14 cellular contexts compared by ENCODE assay signal in genomic region chr14:51495319-51495718, GRCh38.
DNase-seq lines count a peak whose midpoint lies in the region; ATAC-seq and TF ChIP-seq lines count a peak whose summit lies in the region.
"Had no signal": no experiment of that assay in that cellular context is flagged by ENCODE, and none has a peak within 500 bp of the region (broad histone marks: within the 10 kb centered on the region; RNA-seq: fewer than 3 reads in every experiment).

No MANE protein-coding gene starts in this region.

- H3K4me2 ChIP-seq in GM23248 (ENCODE audit: unreplicated experiment), result no peak overlapping the region

- H3K4me1 Mint-ChIP-seq in chondrocyte (ENCODE audit: low read depth), result peaks cover 5% of the 10 kb centered on the region
- H3K4me1 Mint-ChIP-seq: CD4-positive, CD25-positive, alpha-beta regulatory T cell; CD8-positive, alpha-beta memory T cell; H9 had no signal

- H3K9me3 Mint-ChIP-seq in chondrocyte (ENCODE audit: low read depth), result peaks cover 23% of the 10 kb centered on the region

- DNase-seq in GM23248 (peak; percentile 17), RWPE2 (ENCODE audit: low spot score) (no peak), dermis blood vessel endothelial cell (peak; percentile 63), foreskin melanocyte (peak; percentile 72), chondrocyte (ENCODE audit: low spot score) (no peak), head of caudate nucleus (no peak)
- DNase-seq: ACHN; BE2C; C1 segment of cervical spinal cord; Caco-2; CD4-positive, CD25-positive, alpha-beta regulatory T cell; CD8-positive, alpha-beta memory T cell; H9 had no signal

- H3K27me3 ChIP-seq in GM23248 (replicated peaks; ENCODE audit: insufficient read depth), result no peaks in the 10 kb centered on the region
- H3K27me3 ChIP-seq in RWPE2 (ENCODE audit: insufficient read depth, poor library complexity, severe bottlenecking), result no peaks in the 10 kb centered on the region
- H3K27me3 ChIP-seq: BE2C had no signal

- in situ Hi-C loops in GM23248 (cut with MboI), result no loop called here

- H3K36me3 ChIP-seq in GM23248 (ENCODE audit: low read depth) (no peaks in the 10 kb centered on the region), RWPE2 (ENCODE audit: low read depth) (peaks cover 93% of the 10 kb centered on the region)
- H3K36me3 ChIP-seq: BE2C had no signal

- intact Hi-C loops in head of caudate nucleus (cut with DNase I), result no loop called here

- TF ChIP-seq CTCF in RWPE2 (IDR thresholded peaks at IDR 0.05; ENCODE audit: poor library complexity, severe bottlenecking), result no peak
- TF ChIP-seq CTCF in chondrocyte (IDR thresholded peaks at IDR 0.05), result no peak

- no peak overlapping the region for H3K27ac ChIP-seq in GM23248
- peak overlapping the region; percentile 65 for H3K27ac ChIP-seq in RWPE2 (ENCODE audit: poor library complexity, severe bottlenecking)

- ATAC-seq in RWPE2 (ENCODE audit: low read depth) (no peak), GM18868 (IDR thresholded peaks at IDR 0.05; ENCODE audit: unreplicated experiment) (no peak)

- H4K20me1 ChIP-seq in GM23248 (ENCODE audit: insufficient read depth), result no peaks in the 10 kb centered on the region

- H3K4me3 Mint-ChIP-seq in chondrocyte (ENCODE audit: unreplicated experiment), result no peak overlapping the region
- H3K4me3 Mint-ChIP-seq: CD4-positive, CD25-positive, alpha-beta regulatory T cell; CD8-positive, alpha-beta memory T cell; H9 had no signal

- 66 to 69% methylated on average over 2 of the region's 2 CpGs for WGBS in GM23248 (ENCODE audit: low coverage in 1 of 2, low lambda C conversion rate in 2 of 2, missing lambda C conversion rate in 2 of 2), 2 experiments

- H3K36me3 Mint-ChIP-seq in chondrocyte (ENCODE audit: low read depth), result peaks cover 1% of the 10 kb centered on the region
- H3K36me3 Mint-ChIP-seq: CD4-positive, CD25-positive, alpha-beta regulatory T cell; CD8-positive, alpha-beta memory T cell had no signal

- H3K4me3 ChIP-seq in GM23248, result no peak overlapping the region
- H3K4me3 ChIP-seq in RWPE2 (ENCODE audit: severe bottlenecking), result no peak overlapping the region

- H3K9me3 ChIP-seq in GM23248 (ENCODE audit: low read depth), result no peaks in the 10 kb centered on the region
- H3K9me3 ChIP-seq in RWPE2 (ENCODE audit: severe bottlenecking), result no peaks in the 10 kb centered on the region
- H3K9me3 ChIP-seq: BE2C had no signal

- H3K4me1 ChIP-seq in GM23248 (ENCODE audit: insufficient read depth) (peaks cover 11% of the 10 kb centered on the region), RWPE2 (ENCODE audit: insufficient read depth, poor library complexity, severe bottlenecking) (peaks cover 35% of the 10 kb centered on the region)
- H3K4me1 ChIP-seq: BE2C had no signal

- no peaks in the 10 kb centered on the region for H3K9me2 ChIP-seq in GM23248 (ENCODE audit: insufficient read depth)

- H3K27me3 Mint-ChIP-seq in chondrocyte (ENCODE audit: low read depth), result no peaks in the 10 kb centered on the region
- H3K27me3 Mint-ChIP-seq: CD4-positive, CD25-positive, alpha-beta regulatory T cell had no signal

- no peak overlapping the region for H3K27ac Mint-ChIP-seq in chondrocyte (ENCODE audit: unreplicated experiment)
- H3K27ac Mint-ChIP-seq: CD4-positive, CD25-positive, alpha-beta regulatory T cell; CD8-positive, alpha-beta memory T cell; H9 had no signal

- peaks cover 5% of the 10 kb centered on the region; the same call in 1 of the 2 replicates for H3F3A ChIP-seq in GM23248 (ENCODE audit: insufficient read depth)

- no peaks in the 10 kb centered on the region for H3K79me2 ChIP-seq in GM23248 (ENCODE audit: insufficient read depth)

- H2AFZ ChIP-seq in GM23248, result no peak overlapping the region

- H3K9ac ChIP-seq in GM23248, result no peak overlapping the region

Comparison
In these comparisons a context has a peak if more than half of its experiments do, and no peak if none do; other contexts are left out.
1. DNase-seq: peak in GM23248 (single experiment), dermis blood vessel endothelial cell (single experiment) and foreskin melanocyte (single experiment); none in RWPE2 (single experiment), chondrocyte (single experiment) and head of caudate nucleus (0 of 42).